ENCODE assay signal across 14 cellular contexts in genomic region chr3:136839556-136839931, GRCh38. TPM values are rescaled to one million over a fixed set of nuclear protein-coding genes. Genes with fewer than 3 reads are reported as not detected.
DNase-seq lines count a peak whose midpoint lies in the region; ATAC-seq, FAIRE-seq and TF ChIP-seq lines count a peak whose summit lies in the region.
"Had no signal": no experiment of that assay in that cellular context is flagged by ENCODE, and none has a peak within 500 bp of the region (broad histone marks: within the 10 kb centered on the region; RNA-seq: fewer than 3 reads in every experiment).

No MANE protein-coding gene starts in this region.

- H3K4me2 ChIP-seq in A549 = peak overlapping the region; percentile 40
- no peak overlapping the region for H3K4me2 ChIP-seq in mesenchymal stem cell (ENCODE audit: low read length, poor library complexity, severe bottlenecking)

- H4K8ac ChIP-seq in mesenchymal stem cell (ENCODE audit: low read length) = no peak overlapping the region

- H3K9ac ChIP-seq in mesenchymal stem cell (ENCODE audit: low read length) = no peak overlapping the region

- H3K36me3 Mint-ChIP-seq in CD4-positive, alpha-beta memory T cell = peaks cover 14 to 30% of the 10 kb centered on the region in 2 donors
- H3K36me3 Mint-ChIP-seq in WTC11 = peaks cover 14% of the 10 kb centered on the region

- H3K4ac ChIP-seq in mesenchymal stem cell (ENCODE audit: low read depth in 1 of 2, low read length in 2 of 2) = no peak overlapping the region

- no peak overlapping the region for H3K4me3 ChIP-seq in A549
- no peak overlapping the region for H3K4me3 ChIP-seq in CD4-positive, alpha-beta memory T cell (ENCODE audit: low read length in 2 of 2)
- H3K4me3 ChIP-seq in mesenchymal stem cell (ENCODE audit: insufficient read depth in 1 of 2, low read depth in 1 of 2, low read length in 2 of 2) = no peak overlapping the region

- H3K27ac ChIP-seq in A549 (peak overlapping the region in 1 of 2 experiments; percentile 74; a peak in 3 of 6 replicates), mesenchymal stem cell (ENCODE audit: low read length, poor library complexity, severe bottlenecking) (no peak overlapping the region)
- no peak overlapping the region for H3K27ac ChIP-seq in CD4-positive, alpha-beta memory T cell (ENCODE audit: low read depth, low read length)

- peak overlapping the region; percentile 38 for H2BK120ac ChIP-seq in mesenchymal stem cell (ENCODE audit: low read depth, low read length)

- no peak overlapping the region for H2BK5ac ChIP-seq in mesenchymal stem cell (ENCODE audit: low read depth, low read length, poor library complexity, severe bottlenecking)

- no peak overlapping the region for H4K91ac ChIP-seq in mesenchymal stem cell (ENCODE audit: low read length)

- H2AFZ ChIP-seq in mesenchymal stem cell (ENCODE audit: low read depth, low read length) = no peak overlapping the region

- no peak overlapping the region for H3K4me3 Mint-ChIP-seq in CD4-positive, alpha-beta memory T cell
- H3K4me3 Mint-ChIP-seq in WTC11 = no peak overlapping the region
- H3K4me3 Mint-ChIP-seq: activated T-cell treated with anti-CD3 and anti-CD28 coated beads, Interleukin-2, amount 50 U/mL, for 4 hours; naive thymus-derived CD8-positive, alpha-beta T cell had no signal

- H3K27me3 ChIP-seq in CD4-positive, alpha-beta memory T cell (ENCODE audit: insufficient read depth, low read length) = no peaks in the 10 kb centered on the region
- H3K27me3 ChIP-seq in mesenchymal stem cell (ENCODE audit: control insufficient read depth in 1 of 2, insufficient read depth in 1 of 2, low read length in 2 of 2) = no peaks in the 10 kb centered on the region

- peak overlapping the region in 1 of 2 experiments; percentile 21 for H2BK12ac ChIP-seq in mesenchymal stem cell (ENCODE audit: low read length in 2 of 2)

- no peak for TF ChIP-seq EP300 in A549 (IDR thresholded peaks at IDR 0.05)

- CTCF ChIA-PET in A549 (lab: Yijun Ruan, JAX) = no interaction called here
- CTCF ChIA-PET in CD4-positive, alpha-beta memory T cell (lab: Charles Lee; ENCODE audit: partially characterized antibody) = interaction anchor here (1.2 kb wide), 1 partner anchor 87 kb away, joined by 3 read pairs; the partner anchor contains the start of gene STAG1
- CTCF ChIA-PET in WTC11 (lab: Charles Lee) = interaction anchor here (0.5 to 2.2 kb wide), 4 partner anchors 22 to 642 kb away, joined by 3 to 11 read pairs (median 4); partner anchors contain the start of gene STAG1

- no peaks in the 10 kb centered on the region for H3K9me3 Mint-ChIP-seq in CD4-positive, alpha-beta memory T cell
- H3K9me3 Mint-ChIP-seq in WTC11 = no peaks in the 10 kb centered on the region
- H3K9me3 Mint-ChIP-seq: activated T-cell treated with anti-CD3 and anti-CD28 coated beads, Interleukin-2, amount 50 U/mL, for 4 hours; naive thymus-derived CD8-positive, alpha-beta T cell had no signal

- DNase-seq in A549 (ENCODE audit: low read depth in 1 of 2, low spot score in 1 of 2) = no peak
- DNase-seq in CD4-positive, alpha-beta memory T cell = no peak
- DNase-seq in WTC11 (ENCODE audit: low spot score) = no peak
- DNase-seq in mesenchymal stem cell = no peak
- DNase-seq in activated gamma-delta T cell (lab: John Stamatoyannopoulos, UW) = no peak
- no peak for DNase-seq in NCI-H187 treated with DMSO at 0.1 percent for 48 hours (lab: John Stamatoyannopoulos, UW)
- DNase-seq in activated naive CD4-positive, alpha-beta T cell treated with Interleukin-2 at 50 U/mL for 16 hours = no peak
- no peak for DNase-seq in DMS79 treated with DMSO at 0.1 percent for 48 hours (lab: John Stamatoyannopoulos, UW)
- DNase-seq: activated CD4-positive, CD25-positive, alpha-beta regulatory T cell; activated T-cell treated with anti-CD3 and anti-CD28 coated beads, Interleukin-2, amount 50 U/mL, for 4 hours; naive thymus-derived CD8-positive, alpha-beta T cell; NCI-H510A; stimulated activated CD4-positive, alpha-beta T cell treated with anti-CD3 and anti-CD28 coated beads, Interleukin-15, amount 100 ng/mL, for 24 hours had no signal

- POLR2A ChIA-PET in A549 (lab: Yijun Ruan, JAX) (interaction anchor here (0.7 to 2.3 kb wide), 3 partner anchors 21 to 87 kb away, joined by 4 to 15 read pairs (median 7); partner anchors contain the start of genes NCK1, SLC35G2 and STAG1), WTC11 (lab: Charles Lee) (interaction anchor here (1.0 to 1.3 kb wide), 2 partner anchors 23 to 135 kb away, joined by 4 to 5 read pairs; partner anchors contain the start of gene NCK1)
- POLR2A ChIA-PET in CD4-positive, alpha-beta memory T cell (lab: Charles Lee; ENCODE audit: partially characterized antibody) = interaction anchor here (1.2 kb wide), 1 partner anchor 23 kb away, joined by 4 read pairs; the partner anchor contains the start of gene NCK1

- H3K9me3 ChIP-seq in A549 (no peaks in the 10 kb centered on the region), mesenchymal stem cell (ENCODE audit: control insufficient read depth, low read length) (no peaks in the 10 kb centered on the region)
- H3K9me3 ChIP-seq in CD4-positive, alpha-beta memory T cell (ENCODE audit: control insufficient read depth in 1 of 2, low read length in 2 of 2) = no peaks in the 10 kb centered on the region

- H3K79me1 ChIP-seq in mesenchymal stem cell (replicated peaks; ENCODE audit: low read length, poor library complexity, severe bottlenecking) = peaks cover 26% of the 10 kb centered on the region

- H2BK15ac ChIP-seq in mesenchymal stem cell (ENCODE audit: low read depth, poor library complexity, severe bottlenecking) = no peak overlapping the region

- H3K4me1 Mint-ChIP-seq in CD4-positive, alpha-beta memory T cell = peaks cover 6 to 14% (median 9%) of the 10 kb centered on the region in 4 donors
- H3K4me1 Mint-ChIP-seq in WTC11 = peaks cover 29% of the 10 kb centered on the region

- TF ChIP-seq POLR2A in A549 (IDR thresholded peaks at IDR 0.05; ENCODE audit: low read length) = no peak

- no peak for TF ChIP-seq CTCF in A549 (IDR thresholded peaks at IDR 0.05)
- TF ChIP-seq CTCF in WTC11 (IDR thresholded peaks at IDR 0.05) = no peak

- H3K14ac ChIP-seq in mesenchymal stem cell (ENCODE audit: low read length in 2 of 2) = no peak overlapping the region

- H3K27ac Mint-ChIP-seq in CD4-positive, alpha-beta memory T cell = peak overlapping the region in 5 of 7 donors; percentile 15 to 52 (median 23)
- H3K27ac Mint-ChIP-seq in WTC11 = peak overlapping the region; percentile 61; the same call in 1 of the 2 replicates

- no peaks in the 10 kb centered on the region for H3K36me3 ChIP-seq in CD4-positive, alpha-beta memory T cell (ENCODE audit: insufficient read depth, low read length)
- H3K36me3 ChIP-seq in mesenchymal stem cell (ENCODE audit: control insufficient read depth in 1 of 2, insufficient read depth in 2 of 2, low read depth in 1 of 2, low read length in 2 of 2) = peaks cover 4 to 8% of the 10 kb centered on the region in 2 experiments

- H3K23ac ChIP-seq in mesenchymal stem cell (ENCODE audit: low read length in 2 of 2) = no peak overlapping the region

- peaks cover 44% of the 10 kb centered on the region for H3K4me1 ChIP-seq in A549
- no peaks in the 10 kb centered on the region for H3K4me1 ChIP-seq in CD4-positive, alpha-beta memory T cell (ENCODE audit: insufficient read depth, low read length)
- no peaks in the 10 kb centered on the region for H3K4me1 ChIP-seq in mesenchymal stem cell (ENCODE audit: control insufficient read depth, insufficient read depth, low read depth, low read length)

- intact Hi-C loops in CD4-positive, alpha-beta memory T cell (cut with micrococcal nuclease) = no loop called here

- peak overlapping the region in 1 of 2 experiments; percentile 37 for H3K18ac ChIP-seq in mesenchymal stem cell (ENCODE audit: low read depth in 1 of 2, low read length in 2 of 2)

- no peaks in the 10 kb centered on the region for H3K27me3 Mint-ChIP-seq in CD4-positive, alpha-beta memory T cell
- no peaks in the 10 kb centered on the region; the same call in 1 of the 2 replicates for H3K27me3 Mint-ChIP-seq in WTC11 (ENCODE audit: low read depth)
- H3K27me3 Mint-ChIP-seq: naive thymus-derived CD8-positive, alpha-beta T cell had no signal

- ATAC-seq in A549 (no peak), WTC11 (no peak)
- ATAC-seq: activated T-cell treated with anti-CD3 and anti-CD28 coated beads, Interleukin-2, amount 50 U/mL, for 4 hours; naive thymus-derived CD8-positive, alpha-beta T cell had no signal

- no peak for TF ChIP-seq RAD21 in A549 (conservative IDR thresholded peaks at IDR 0.05 in 1 of 2, IDR thresholded peaks at IDR 0.05 in 1 of 2)

- no peak for FAIRE-seq in A549 (lab: Jason Lieb, UNC)
- FAIRE-seq: frontal cortex had no signal

- no peak overlapping the region for H2AK5ac ChIP-seq in mesenchymal stem cell (ENCODE audit: low read length, severe bottlenecking)

TF ChIP-seq in A549, 52 proteins besides CTCF, POLR2A, EP300 and RAD21 (continues in another document):
- TF ChIP-seq SREBF2 (IDR thresholded peaks at IDR 0.05) (no peak), CHD2 (IDR thresholded peaks at IDR 0.05; ENCODE audit: low read length, partially characterized antibody) (no peak)

TF ChIP-seq in WTC11, 78 proteins besides CTCF, POLR2A, EP300 and RAD21 (continues in another document):
- TF ChIP-seq ZBTB21 (CRISPR knock-in tag; IDR thresholded peaks at IDR 0.05; ENCODE audit: borderline replicate concordance) = no peak
- no peak for TF ChIP-seq FOXJ3 (CRISPR knock-in tag; IDR thresholded peaks at IDR 0.05; ENCODE audit: borderline replicate concordance)

RNA-seq across cellular contexts. Expression of gene SLC35G2, which starts 20.6 kb away (rescaled TPM):
- polyA plus RNA-seq in A549 (2011; rRNA removed) (30.0 and 34.8 TPM in 2 replicates), A549 (2017; fragmentation: RNase III; extraction: RNeasy Plus Mini Kit Qiagen cat#74134 plus additional on column Dnase treatment) (15.0 to 17.2 TPM (median 16.5 TPM) in 3 replicates)
- 6.2 and 6.8 TPM in 2 replicates for polyA plus RNA-seq in A549 (2012; cell fraction: cytosol; rRNA removed)
- 6.5 and 10.4 TPM in 2 replicates for polyA plus RNA-seq in A549 (2012; cell fraction: nucleus; rRNA removed)
- polyA minus RNA-seq in A549 (2011; rRNA and poly(A)+ RNA removed) = 6.3 and 6.5 TPM in 2 replicates
- total RNA-seq in CD4-positive, alpha-beta memory T cell = under 1 TPM; 0.17 to 0.42 TPM
- under 1 TPM; 0.26 to 0.38 TPM for polyA plus RNA-seq in CD4-positive, alpha-beta memory T cell
- 3.3 to 3.6 TPM (median 3.6 TPM) in 3 replicates for total RNA-seq in WTC11 (2021)
- 7.1 TPM for polyA plus RNA-seq in mesenchymal stem cell (2013, experiment 1 of 2)
- 7.6 TPM for polyA plus RNA-seq in mesenchymal stem cell (2013, experiment 2 of 2)
- total RNA-seq: naive thymus-derived CD8-positive, alpha-beta T cell had no signal

RNA-seq across cellular contexts. Expression of gene NCK1, which starts 22.5 kb away (rescaled TPM):
- 47.9 and 60.8 TPM in 2 replicates for polyA plus RNA-seq in A549 (2011; rRNA removed)
- polyA plus RNA-seq in A549 (2012; cell fraction: cytosol; rRNA removed) = 13.0 and 15.8 TPM in 2 replicates
- polyA plus RNA-seq in A549 (2012; cell fraction: nucleus; rRNA removed) = 3.7 and 7.2 TPM in 2 replicates
- polyA plus RNA-seq in A549 (2017; fragmentation: RNase III; extraction: RNeasy Plus Mini Kit Qiagen cat#74134 plus additional on column Dnase treatment) = 30.2 to 33.5 TPM (median 31.2 TPM) in 3 replicates
- 14.8 and 17.3 TPM in 2 replicates for polyA minus RNA-seq in A549 (2011; rRNA and poly(A)+ RNA removed)
- total RNA-seq in CD4-positive, alpha-beta memory T cell = 10 to 100 TPM; 61.2 to 68.4 TPM
- polyA plus RNA-seq in CD4-positive, alpha-beta memory T cell = 10 to 100 TPM; 40.3 to 62.1 TPM
- 24.4 to 31.6 TPM (median 28.9 TPM) in 3 replicates for total RNA-seq in WTC11 (2021)
- 48.0 TPM for polyA plus RNA-seq in mesenchymal stem cell (2013, experiment 1 of 2)
- polyA plus RNA-seq in mesenchymal stem cell (2013, experiment 2 of 2) = 47.2 TPM
